Comparison of ENCODE assay signal across 12 cellular contexts in genomic region chr9:77807846-77808749, GRCh38.
A peak's percentile ranks its signal among the peaks of the same experiment; 100 is the strongest.
DNase-seq lines count a peak whose midpoint lies in the region; ATAC-seq and TF ChIP-seq lines count a peak whose summit lies in the region.
"Had no signal": no experiment of that assay in that cellular context is flagged by ENCODE, and none has a peak within 500 bp of the region (broad histone marks: within the 10 kb centered on the region; RNA-seq: fewer than 3 reads in every experiment).

No MANE protein-coding gene starts in this region.

- no peaks in the 10 kb centered on the region for H3K9me3 ChIP-seq in vagina

- no peaks in the 10 kb centered on the region for H3K9me3 Mint-ChIP-seq in activated naive CD4-positive, alpha-beta T cell treated with anti-CD3 and anti-CD28 coated beads, Interleukin-2, amount 50 U/mL, for 24 hours
- H3K9me3 Mint-ChIP-seq in activated naive CD4-positive, alpha-beta T cell treated with anti-CD3 and anti-CD28 coated beads, Interleukin-2, amount 50 U/mL, for 72 hours: no peaks in the 10 kb centered on the region
- H3K9me3 Mint-ChIP-seq in activated CD8-positive, alpha-beta T cell treated with anti-CD3 and anti-CD28 coated beads for 36 hours: no peaks in the 10 kb centered on the region

- ATAC-seq in activated naive CD4-positive, alpha-beta T cell treated with anti-CD3 and anti-CD28 coated beads, Interleukin-2, amount 50 U/mL, for 72 hours: no peak
- ATAC-seq in activated CD8-positive, alpha-beta T cell treated with anti-CD3 and anti-CD28 coated beads for 36 hours: no peak
- no peak for ATAC-seq in HG03521 (IDR thresholded peaks at IDR 0.05; ENCODE audit: unreplicated experiment)
- no peak for ATAC-seq in HG02610 (IDR thresholded peaks at IDR 0.05; ENCODE audit: unreplicated experiment)
- ATAC-seq in GM18907 (IDR thresholded peaks at IDR 0.05; ENCODE audit: unreplicated experiment): no peak

- peaks cover 8% of the 10 kb centered on the region for H3K4me1 ChIP-seq in vagina

- CTCF ChIA-PET in activated CD8-positive, alpha-beta T cell treated with anti-CD3 and anti-CD28 coated beads for 36 hours (lab: Charles Lee): interaction anchor here (1.0 to 1.2 kb wide), 2 partner anchors 11 to 227 kb away, joined by 3 to 7 read pairs; no protein-coding TSS in a partner anchor

- no peak for TF ChIP-seq CTCF in activated CD8-positive, alpha-beta T cell treated with anti-CD3 and anti-CD28 coated beads for 36 hours (IDR thresholded peaks at IDR 0.05)
- TF ChIP-seq CTCF in vagina (IDR thresholded peaks at IDR 0.05): no peak

- no peaks in the 10 kb centered on the region for H3K27me3 Mint-ChIP-seq in activated naive CD4-positive, alpha-beta T cell treated with anti-CD3 and anti-CD28 coated beads, Interleukin-2, amount 50 U/mL, for 24 hours
- no peaks in the 10 kb centered on the region for H3K27me3 Mint-ChIP-seq in activated CD8-positive, alpha-beta T cell treated with anti-CD3 and anti-CD28 coated beads for 36 hours

- H3K27ac Mint-ChIP-seq in activated naive CD4-positive, alpha-beta T cell treated with anti-CD3 and anti-CD28 coated beads, Interleukin-2, amount 50 U/mL, for 24 hours: peak overlapping the region; percentile 36
- H3K27ac Mint-ChIP-seq in activated naive CD4-positive, alpha-beta T cell treated with anti-CD3 and anti-CD28 coated beads, Interleukin-2, amount 50 U/mL, for 72 hours: peak overlapping the region in 1 of 2 donors; percentile 69
- peak overlapping the region; percentile 25 for H3K27ac Mint-ChIP-seq in activated CD8-positive, alpha-beta T cell treated with anti-CD3 and anti-CD28 coated beads for 36 hours

- peaks cover 36% of the 10 kb centered on the region for H3K4me1 Mint-ChIP-seq in activated naive CD4-positive, alpha-beta T cell treated with anti-CD3 and anti-CD28 coated beads, Interleukin-2, amount 50 U/mL, for 24 hours
- peaks cover 22% of the 10 kb centered on the region for H3K4me1 Mint-ChIP-seq in activated CD8-positive, alpha-beta T cell treated with anti-CD3 and anti-CD28 coated beads for 36 hours (ENCODE audit: low read depth)

- no peak overlapping the region for H3K4me3 ChIP-seq in vagina

- no peak for TF ChIP-seq POLR2A in vagina (IDR thresholded peaks at IDR 0.05)

- H3K27ac ChIP-seq in vagina: peak overlapping the region; percentile 18
- H3K27ac ChIP-seq: HL-60 had no signal

- peaks cover 28% of the 10 kb centered on the region for H3K36me3 Mint-ChIP-seq in activated naive CD4-positive, alpha-beta T cell treated with anti-CD3 and anti-CD28 coated beads, Interleukin-2, amount 50 U/mL, for 24 hours
- H3K36me3 Mint-ChIP-seq in activated naive CD4-positive, alpha-beta T cell treated with anti-CD3 and anti-CD28 coated beads, Interleukin-2, amount 50 U/mL, for 72 hours: peaks cover 10 to 12% of the 10 kb centered on the region in 2 donors
- peaks cover 27% of the 10 kb centered on the region for H3K36me3 Mint-ChIP-seq in activated CD8-positive, alpha-beta T cell treated with anti-CD3 and anti-CD28 coated beads for 36 hours (ENCODE audit: low read depth)

- DNase-seq in activated naive CD4-positive, alpha-beta T cell treated with anti-CD3 and anti-CD28 coated beads, Interleukin-2, amount 50 U/mL, for 72 hours (ENCODE audit: low spot score in 2 of 2): no peak
- no peak for DNase-seq in activated CD8-positive, alpha-beta T cell treated with anti-CD3 and anti-CD28 coated beads for 36 hours
- DNase-seq in iris pigment epithelial cell (ENCODE audit: low read depth) (peak; percentile 17), vagina (ENCODE audit: extremely low spot score in 2 of 2) (no peak)
- DNase-seq: activated CD4-positive, alpha-beta T cell treated with anti-CD3 and anti-CD28 coated beads for 1 hour; aorta; NCI-H2081 had no signal

- H3K4me3 Mint-ChIP-seq in activated naive CD4-positive, alpha-beta T cell treated with anti-CD3 and anti-CD28 coated beads, Interleukin-2, amount 50 U/mL, for 24 hours: no peak overlapping the region
- no peak overlapping the region for H3K4me3 Mint-ChIP-seq in activated CD8-positive, alpha-beta T cell treated with anti-CD3 and anti-CD28 coated beads for 36 hours

- intact Hi-C loops in activated CD8-positive, alpha-beta T cell treated with anti-CD3 and anti-CD28 coated beads for 36 hours (cut with micrococcal nuclease): no loop called here
- intact Hi-C loops in vagina (cut with DNase I): no loop called here

- no peaks in the 10 kb centered on the region for H3K36me3 ChIP-seq in vagina

- no peaks in the 10 kb centered on the region for H3K27me3 ChIP-seq in vagina

- POLR2A ChIA-PET in activated CD8-positive, alpha-beta T cell treated with anti-CD3 and anti-CD28 coated beads for 36 hours (lab: Charles Lee): no interaction called here
